In the genomic region with DNA sequence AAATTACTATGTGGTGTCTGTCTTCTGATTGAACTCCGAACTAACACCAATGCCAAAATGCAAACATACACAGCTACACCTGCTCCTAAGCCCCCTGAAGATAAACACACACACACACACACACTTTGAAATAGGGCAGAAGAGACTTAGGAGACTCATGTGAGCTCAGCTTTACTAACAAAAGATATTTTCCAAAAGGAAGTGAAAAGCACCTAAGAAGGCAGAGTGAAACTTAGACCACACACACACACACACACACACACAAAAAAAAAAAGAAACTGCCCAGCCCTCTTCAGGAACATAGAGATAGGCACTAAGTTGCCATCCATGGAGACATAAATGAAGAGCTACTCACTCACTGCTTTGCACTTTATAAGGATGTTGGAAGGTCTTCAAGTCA, we compare ENCODE assay signal across 19 cellular contexts. TPM values are rescaled to one million over a fixed set of nuclear protein-coding genes. Genes with fewer than 3 reads are reported as not detected.
DNase-seq lines count a peak whose midpoint lies in the region; ATAC-seq and TF ChIP-seq lines count a peak whose summit lies in the region.
"Had no signal": no experiment of that assay in that cellular context is flagged by ENCODE, and none has a peak within 500 bp of the region (broad histone marks: within the 10 kb centered on the region; RNA-seq: fewer than 3 reads in every experiment).

No MANE protein-coding gene starts in this region.

- no peak overlapping the region for H3K4me3 ChIP-seq in left lung

- no peaks in the 10 kb centered on the region for H3K36me3 ChIP-seq in left lung

- peaks cover 21 to 36% of the 10 kb centered on the region in 2 donors for H3K27me3 Mint-ChIP-seq in stimulated activated naive B cell treated with anti-CD40 and anti-IgM and Interleukin-4, amounts not matched to agents 10 μg/mL and 1 μg/mL and 100 μg/mL, for 72 hours
- peaks cover 20% of the 10 kb centered on the region for H3K27me3 Mint-ChIP-seq in activated naive CD8-positive, alpha-beta T cell treated with anti-CD3 and anti-CD28 coated beads, Interleukin-2, amount 50 U/mL, for 24 hours

- no peak for DNase-seq in stimulated activated naive B cell treated with anti-CD40 and anti-IgM and Interleukin-4, amounts not matched to agents 10 μg/mL and 1 μg/mL and 100 μg/mL, for 72 hours
- DNase-seq in RKO (ENCODE audit: low spot score) (no peak), left lung (no peak)
- DNase-seq in activated naive CD8-positive, alpha-beta T cell treated with anti-CD3 and anti-CD28 coated beads, Interleukin-2, amount 50 U/mL, for 24 hours = no peak
- DNase-seq: CD4-positive, CD25-positive, alpha-beta regulatory T cell; KG1; NCI-H1092 treated with DMSO at 0.1 percent for 48 hours; NCI-H1694; NCI-H2107; NCI-H226; NCI-H69; NK-92 treated with Interleukin-12 subunit alpha and Interleukin-12 subunit beta, amount 100 ng/mL, for 24 hours; RPMI8226; SIG-M5 had no signal

- H3K27ac ChIP-seq in left lung = no peak overlapping the region

- intact Hi-C loops in left lung (cut with DNase I) = no loop called here

- ATAC-seq in GM18868 (IDR thresholded peaks at IDR 0.05; ENCODE audit: unreplicated experiment) (peak; percentile 43), GM21528 (IDR thresholded peaks at IDR 0.05; ENCODE audit: low FRiP score, unreplicated experiment) (peak; percentile 54), HG03432 (IDR thresholded peaks at IDR 0.05; ENCODE audit: unreplicated experiment) (peak; percentile 42), left lung (no peak)
- peak; percentile 62 to 65 for ATAC-seq in stimulated activated naive B cell treated with anti-CD40 and anti-IgM and Interleukin-4, amounts not matched to agents 10 μg/mL and 1 μg/mL and 100 μg/mL, for 72 hours (replicated peaks)
- ATAC-seq in activated naive CD8-positive, alpha-beta T cell treated with anti-CD3 and anti-CD28 coated beads, Interleukin-2, amount 50 U/mL, for 24 hours = no peak

- no peaks in the 10 kb centered on the region for H3K9me3 Mint-ChIP-seq in stimulated activated naive B cell treated with anti-CD40 and anti-IgM and Interleukin-4, amounts not matched to agents 10 μg/mL and 1 μg/mL and 100 μg/mL, for 72 hours
- H3K9me3 Mint-ChIP-seq in activated naive CD8-positive, alpha-beta T cell treated with anti-CD3 and anti-CD28 coated beads, Interleukin-2, amount 50 U/mL, for 24 hours = peaks cover 3% of the 10 kb centered on the region
- H3K9me3 Mint-ChIP-seq: H9; T-helper 1 cell treated with Interleukin-12 subunit alpha and Interleukin-12 subunit beta and Interleukin-4 antibody, amounts not matched to agents 30 μg/mL and 1 μg/mL, for 36 hours had no signal

- no peaks in the 10 kb centered on the region for H3K27me3 ChIP-seq in left lung

- H3K36me3 Mint-ChIP-seq in stimulated activated naive B cell treated with anti-CD40 and anti-IgM and Interleukin-4, amounts not matched to agents 10 μg/mL and 1 μg/mL and 100 μg/mL, for 72 hours = no peaks in the 10 kb centered on the region
- no peaks in the 10 kb centered on the region for H3K36me3 Mint-ChIP-seq in activated naive CD8-positive, alpha-beta T cell treated with anti-CD3 and anti-CD28 coated beads, Interleukin-2, amount 50 U/mL, for 24 hours (ENCODE audit: low read depth)
- H3K36me3 Mint-ChIP-seq: CD4-positive, CD25-positive, alpha-beta regulatory T cell had no signal

- peaks cover 5 to 17% of the 10 kb centered on the region in 2 donors for H3K4me1 Mint-ChIP-seq in stimulated activated naive B cell treated with anti-CD40 and anti-IgM and Interleukin-4, amounts not matched to agents 10 μg/mL and 1 μg/mL and 100 μg/mL, for 72 hours
- no peaks in the 10 kb centered on the region for H3K4me1 Mint-ChIP-seq in activated naive CD8-positive, alpha-beta T cell treated with anti-CD3 and anti-CD28 coated beads, Interleukin-2, amount 50 U/mL, for 24 hours
- H3K4me1 Mint-ChIP-seq: CD4-positive, CD25-positive, alpha-beta regulatory T cell had no signal

- no peak overlapping the region for H3K4me3 Mint-ChIP-seq in stimulated activated naive B cell treated with anti-CD40 and anti-IgM and Interleukin-4, amounts not matched to agents 10 μg/mL and 1 μg/mL and 100 μg/mL, for 72 hours
- no peak overlapping the region for H3K4me3 Mint-ChIP-seq in activated naive CD8-positive, alpha-beta T cell treated with anti-CD3 and anti-CD28 coated beads, Interleukin-2, amount 50 U/mL, for 24 hours
- H3K4me3 Mint-ChIP-seq: CD4-positive, CD25-positive, alpha-beta regulatory T cell; H9; T-helper 1 cell treated with Interleukin-12 subunit alpha and Interleukin-12 subunit beta and Interleukin-4 antibody, amounts not matched to agents 30 μg/mL and 1 μg/mL, for 36 hours had no signal

- H3K9me3 ChIP-seq in left lung = no peaks in the 10 kb centered on the region

- TF ChIP-seq CTCF in left lung (IDR thresholded peaks at IDR 0.05) = no peak

- no peak overlapping the region for H3K27ac Mint-ChIP-seq in stimulated activated naive B cell treated with anti-CD40 and anti-IgM and Interleukin-4, amounts not matched to agents 10 μg/mL and 1 μg/mL and 100 μg/mL, for 72 hours
- no peak overlapping the region for H3K27ac Mint-ChIP-seq in activated naive CD8-positive, alpha-beta T cell treated with anti-CD3 and anti-CD28 coated beads, Interleukin-2, amount 50 U/mL, for 24 hours
- H3K27ac Mint-ChIP-seq: CD4-positive, CD25-positive, alpha-beta regulatory T cell; H9; T-helper 1 cell treated with Interleukin-12 subunit alpha and Interleukin-12 subunit beta and Interleukin-4 antibody, amounts not matched to agents 30 μg/mL and 1 μg/mL, for 36 hours had no signal

- no peaks in the 10 kb centered on the region for H3K4me1 ChIP-seq in left lung

RNA-seq across cellular contexts. Expression of a gene that starts 45.2 kb away (rescaled TPM):
- 10 to 100 TPM; 41.0 to 52.0 TPM for total RNA-seq in left lung

Comparison
In these comparisons a context has a peak if more than half of its experiments do, and no peak if none do; other contexts are left out.
1. ATAC-seq: peak in GM18868 (single experiment), GM21528 (single experiment), HG03432 (single experiment) and stimulated activated naive B cell treated with anti-CD40 and anti-IgM and Interleukin-4, amounts not matched to agents 10 μg/mL and 1 μg/mL and 100 μg/mL, for 72 hours (2 of 2); none in activated naive CD8-positive, alpha-beta T cell treated with anti-CD3 and anti-CD28 coated beads, Interleukin-2, amount 50 U/mL, for 24 hours (single experiment) and left lung (single experiment).